8 cellular contexts compared by ENCODE assay signal in the genomic region with DNA sequence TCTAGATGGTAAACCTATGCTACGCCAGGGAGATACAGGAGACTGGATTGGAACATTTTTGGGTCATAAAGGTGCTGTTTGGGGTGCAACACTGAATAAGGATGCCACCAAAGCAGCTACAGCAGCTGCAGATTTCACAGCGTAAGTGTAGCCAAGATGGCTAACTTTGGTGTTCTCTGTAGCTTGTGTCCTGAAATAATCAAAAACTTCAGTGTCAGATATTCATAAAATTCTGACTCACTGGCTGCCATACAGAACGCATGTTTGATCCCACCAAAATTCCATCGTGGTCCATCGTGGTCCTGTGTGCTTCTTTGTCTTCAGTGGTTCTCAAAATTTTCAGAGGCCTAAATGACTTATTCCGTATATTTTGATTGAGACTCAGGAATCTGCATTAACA. TPM values are rescaled to one million over a fixed set of nuclear protein-coding genes. Genes with fewer than 3 reads are reported as not detected.
DNase-seq lines count a peak whose midpoint lies in the region; ATAC-seq and TF ChIP-seq lines count a peak whose summit lies in the region.

No MANE protein-coding gene starts in this region.

- WGBS in sigmoid colon, 2 donors = 32 to 64% methylated on average over 6 of the region's 6 CpGs

- no peaks in the 10 kb centered on the region for H3K27me3 ChIP-seq in sigmoid colon

- intact Hi-C loops in sigmoid colon (cut with DNase I) = loop anchor here (5.0 to 10.0 kb wide), 2 partner anchors 609 to 1111 kb away; a partner anchor contains a TSS

- H3K4me1 ChIP-seq in sigmoid colon = peaks cover 0 to 53% (median 42%) of the 10 kb centered on the region in 4 donors

- peak overlapping the region; percentile 93 to 99 (median 96) for H3K27ac ChIP-seq in sigmoid colon

- no peak for TF ChIP-seq POLR2A in sigmoid colon (IDR thresholded peaks at IDR 0.05)

- no peak for TF ChIP-seq EP300 in sigmoid colon (IDR thresholded peaks at IDR 0.05)

- TF ChIP-seq CTCF in GM12875 (IDR thresholded peaks at IDR 0.05; ENCODE audit: borderline replicate concordance, insufficient read depth, low read depth, low read length) (no peak), foreskin fibroblast (IDR thresholded peaks at IDR 0.05; ENCODE audit: low read depth, low read length) (no peak), sigmoid colon (IDR thresholded peaks at IDR 0.05) (no peak)

- peaks cover 0 to 9% (median 0%) of the 10 kb centered on the region in 4 donors for H3K36me3 ChIP-seq in sigmoid colon

- ATAC-seq in SK-N-SH treated with all-trans-retinoic acid at 6 μM for 48 hours = peak; percentile 5; the same call in 1 of the 3 replicates
- ATAC-seq in HG03565 (IDR thresholded peaks at IDR 0.05; ENCODE audit: unreplicated experiment) = no peak

- H3K4me3 ChIP-seq in GM12875 (ENCODE audit: low read depth, low read length) (peak overlapping the region; percentile 12), foreskin fibroblast (ENCODE audit: low read depth in 1 of 2, low read length in 2 of 2) (peak overlapping the region; percentile 77 to 97), sigmoid colon (peak overlapping the region in 3 of 4 donors; percentile 79 to 89 (median 81))

- no peaks in the 10 kb centered on the region for H3K9me3 ChIP-seq in sigmoid colon

- peak in 1 of 2 donors; percentile 22 for DNase-seq in foreskin fibroblast
- DNase-seq in sigmoid colon = no peak
- no peak for DNase-seq in stimulated activated naive CD4-positive, alpha-beta T cell treated with Interleukin-2 at 50 U/mL for 16 hours (lab: John Stamatoyannopoulos, UW)
- DNase-seq in amniotic stem cell (lab: John Stamatoyannopoulos, UW) = no peak
- DNase-seq in SHP77 (lab: John Stamatoyannopoulos, UW) = no peak

TF ChIP-seq in SK-N-SH treated with all-trans-retinoic acid at 6 μM for 48 hours, 23 proteins besides CTCF, POLR2A, EP300 and RAD21:
- no peak for TF ChIP-seq ZNF70 (CRISPR knock-in tag; IDR thresholded peaks at IDR 0.05)
- TF ChIP-seq ZNF8 (CRISPR knock-in tag; IDR thresholded peaks at IDR 0.05) = no peak
- no peak for TF ChIP-seq ZFP30 (CRISPR knock-in tag; IDR thresholded peaks at IDR 0.05)
- TF ChIP-seq RARB (CRISPR knock-in tag; IDR thresholded peaks at IDR 0.05) = no peak
- TF ChIP-seq TOX (CRISPR knock-in tag; IDR thresholded peaks at IDR 0.05; ENCODE audit: borderline replicate concordance) = no peak
- TF ChIP-seq SNAI2 (CRISPR knock-in tag; IDR thresholded peaks at IDR 0.05) = no peak
- no peak for TF ChIP-seq ESRRG (CRISPR knock-in tag; IDR thresholded peaks at IDR 0.05)
- no peak for TF ChIP-seq ZNF565 (CRISPR knock-in tag; conservative IDR thresholded peaks at IDR 0.05; ENCODE audit: low read depth)
- no peak for TF ChIP-seq CSDC2 (CRISPR knock-in tag; IDR thresholded peaks at IDR 0.05)
- no peak for TF ChIP-seq ISL1 (CRISPR knock-in tag; IDR thresholded peaks at IDR 0.05)
- TF ChIP-seq ARNTL (CRISPR knock-in tag; IDR thresholded peaks at IDR 0.05; ENCODE audit: borderline replicate concordance, low read depth) = no peak
- TF ChIP-seq ZC3H10 (CRISPR knock-in tag; IDR thresholded peaks at IDR 0.05) = no peak
- TF ChIP-seq, protein P1, sequence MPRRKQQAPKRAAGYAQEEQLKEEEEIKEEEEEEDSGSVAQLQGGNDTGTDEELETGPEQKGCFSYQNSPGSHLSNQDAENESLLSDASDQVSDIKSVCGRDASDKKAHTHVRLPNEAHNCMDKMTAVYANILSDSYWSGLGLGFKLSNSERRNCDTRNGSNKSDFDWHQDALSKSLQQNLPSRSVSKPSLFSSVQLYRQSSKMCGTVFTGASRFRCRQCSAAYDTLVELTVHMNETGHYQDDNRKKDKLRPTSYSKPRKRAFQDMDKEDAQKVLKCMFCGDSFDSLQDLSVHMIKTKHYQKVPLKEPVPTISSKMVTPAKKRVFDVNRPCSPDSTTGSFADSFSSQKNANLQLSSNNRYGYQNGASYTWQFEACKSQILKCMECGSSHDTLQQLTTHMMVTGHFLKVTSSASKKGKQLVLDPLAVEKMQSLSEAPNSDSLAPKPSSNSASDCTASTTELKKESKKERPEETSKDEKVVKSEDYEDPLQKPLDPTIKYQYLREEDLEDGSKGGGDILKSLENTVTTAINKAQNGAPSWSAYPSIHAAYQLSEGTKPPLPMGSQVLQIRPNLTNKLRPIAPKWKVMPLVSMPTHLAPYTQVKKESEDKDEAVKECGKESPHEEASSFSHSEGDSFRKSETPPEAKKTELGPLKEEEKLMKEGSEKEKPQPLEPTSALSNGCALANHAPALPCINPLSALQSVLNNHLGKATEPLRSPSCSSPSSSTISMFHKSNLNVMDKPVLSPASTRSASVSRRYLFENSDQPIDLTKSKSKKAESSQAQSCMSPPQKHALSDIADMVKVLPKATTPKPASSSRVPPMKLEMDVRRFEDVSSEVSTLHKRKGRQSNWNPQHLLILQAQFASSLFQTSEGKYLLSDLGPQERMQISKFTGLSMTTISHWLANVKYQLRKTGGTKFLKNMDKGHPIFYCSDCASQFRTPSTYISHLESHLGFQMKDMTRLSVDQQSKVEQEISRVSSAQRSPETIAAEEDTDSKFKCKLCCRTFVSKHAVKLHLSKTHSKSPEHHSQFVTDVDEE (CRISPR knock-in tag; IDR thresholded peaks at IDR 0.05) = no peak
- no peak for TF ChIP-seq BACH2 (CRISPR knock-in tag; IDR thresholded peaks at IDR 0.05; ENCODE audit: borderline replicate concordance)
- no peak for TF ChIP-seq GLIS3 (CRISPR knock-in tag; IDR thresholded peaks at IDR 0.05)
- TF ChIP-seq, protein P2, sequence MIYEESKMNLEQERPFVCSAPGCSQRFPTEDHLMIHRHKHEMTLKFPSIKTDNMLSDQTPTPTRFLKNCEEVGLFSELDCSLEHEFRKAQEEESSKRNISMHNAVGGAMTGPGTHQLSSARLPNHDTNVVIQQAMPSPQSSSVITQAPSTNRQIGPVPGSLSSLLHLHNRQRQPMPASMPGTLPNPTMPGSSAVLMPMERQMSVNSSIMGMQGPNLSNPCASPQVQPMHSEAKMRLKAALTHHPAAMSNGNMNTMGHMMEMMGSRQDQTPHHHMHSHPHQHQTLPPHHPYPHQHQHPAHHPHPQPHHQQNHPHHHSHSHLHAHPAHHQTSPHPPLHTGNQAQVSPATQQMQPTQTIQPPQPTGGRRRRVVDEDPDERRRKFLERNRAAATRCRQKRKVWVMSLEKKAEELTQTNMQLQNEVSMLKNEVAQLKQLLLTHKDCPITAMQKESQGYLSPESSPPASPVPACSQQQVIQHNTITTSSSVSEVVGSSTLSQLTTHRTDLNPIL (CRISPR knock-in tag; IDR thresholded peaks at IDR 0.05; ENCODE audit: low read depth) = no peak
- TF ChIP-seq ZFP3 (CRISPR knock-in tag; IDR thresholded peaks at IDR 0.05) = no peak

RNA-seq across cellular contexts. Expression of a gene that starts 1.3 kb away (rescaled TPM):
- total RNA-seq in sigmoid colon = 10 to 100 TPM; 52.8 to 68.5 (median 63.0) TPM
- polyA plus RNA-seq in sigmoid colon = 100 to 1,000 TPM in 1 of 3 donors, 10 to 100 TPM in 2; 75.7 to 109 (median 87.1) TPM

RNA-seq across cellular contexts. Expression of a gene that starts 27.6 kb away (rescaled TPM):
- total RNA-seq in sigmoid colon = 10 to 100 TPM; 26.6 to 54.2 (median 43.8) TPM
- polyA plus RNA-seq in sigmoid colon = 100 to 1,000 TPM in 1 of 3 donors, 10 to 100 TPM in 2; 37.2 to 106 (median 82.9) TPM

Comparison
In these comparisons a context has a peak if more than half of its experiments do, and no peak if none do; other contexts are left out.
1. H3K4me3 ChIP-seq: peak in every context shown above with its lines; median percentile 87 in foreskin fibroblast; 81 in sigmoid colon; 12 in GM12875.